In genomic region chr4:68855771-68856170, GRCh38 we compare ENCODE assay signal across 10 cellular contexts. TPM values are rescaled to one million over a fixed set of nuclear protein-coding genes. Genes with fewer than 3 reads are reported as not detected.
"Had no signal": no experiment of that assay in that cellular context is flagged by ENCODE, and none has a peak within 500 bp of the region (broad histone marks: within the 10 kb centered on the region; RNA-seq: fewer than 3 reads in every experiment).

No MANE protein-coding gene starts in this region.

- H2AFZ ChIP-seq: GM23248 had no signal

- H3K9ac ChIP-seq: GM23248 had no signal

- H3K4me1 ChIP-seq: HAP-1 had no signal

- H3K27ac Mint-ChIP-seq: HFFc6 had no signal

- ATAC-seq: HCT116 had no signal

- H3K36me3 ChIP-seq: HAP-1 had no signal

- H3K27ac ChIP-seq: GM23248, HL-60 had no signal

- H3K4me3 ChIP-seq: GM23248, HAP-1 had no signal

- H3K4me3 Mint-ChIP-seq: HFFc6 had no signal

- H3K9me3 ChIP-seq: HAP-1 had no signal

- DNase-seq: GM23248, GOT3, H7, HFFc6, IMR-90 had no signal

RNA-seq across cellular contexts. Expression of gene UGT2B10, which starts 40.0 kb away (rescaled TPM):
- total RNA-seq: GM23248, H4, H7, HFFc6, HT1080, IMR-90 had no signal
- polyA plus RNA-seq: GM23248, IMR-90 had no signal
